Comparison of ENCODE assay signal across 8 cellular contexts in the genomic region with DNA sequence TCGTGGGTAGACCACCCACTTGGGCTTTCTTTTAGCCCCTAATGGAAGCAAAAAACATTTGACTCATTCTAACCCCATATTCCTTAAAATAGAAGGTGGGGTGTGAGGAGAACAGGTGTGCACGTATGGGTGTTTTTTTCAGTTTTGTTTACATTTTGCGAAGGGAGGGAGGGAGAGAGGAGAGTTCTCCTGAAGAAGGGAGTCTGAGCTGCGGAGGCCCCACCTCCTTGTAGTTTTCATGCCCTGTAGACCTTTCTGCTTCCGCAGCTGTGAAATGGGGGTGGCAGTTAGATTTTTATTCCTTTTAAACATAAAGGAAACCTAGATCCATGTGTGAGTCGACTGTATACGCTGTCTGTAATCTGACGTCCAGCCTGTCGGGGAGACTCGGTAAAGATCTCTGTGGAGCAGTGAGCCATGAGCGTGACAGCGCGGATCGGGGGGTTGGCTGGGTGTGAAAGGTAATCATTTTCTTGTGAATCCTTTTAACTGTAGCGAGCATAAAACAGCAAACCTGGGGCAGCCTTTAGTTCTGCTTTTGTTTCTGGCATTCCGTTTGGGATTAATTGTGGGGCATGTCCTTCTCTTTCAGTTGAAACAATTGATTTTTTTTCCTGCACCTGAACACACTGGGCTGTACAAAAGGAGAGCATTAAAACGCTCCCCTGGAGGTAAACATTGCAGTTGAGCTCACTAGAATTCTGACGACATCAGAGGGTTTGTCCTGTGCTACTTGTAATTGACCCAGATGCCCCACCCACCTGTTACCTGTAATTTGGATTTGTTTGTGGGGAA. TPM values are rescaled to one million over a fixed set of nuclear protein-coding genes. Genes with fewer than 3 reads are reported as not detected.
DNase-seq lines count a peak whose midpoint lies in the region; ATAC-seq and TF ChIP-seq lines count a peak whose summit lies in the region.

No MANE protein-coding gene starts in this region.

- peak overlapping the region; percentile 88 for H3K4me3 Mint-ChIP-seq in activated naive CD4-positive, alpha-beta T cell treated with anti-CD3 and anti-CD28 coated beads, Interleukin-2, amount 50 U/mL, for 24 hours

- peak overlapping the region; percentile 92 to 99 (median 99) for H3K9ac ChIP-seq in BLaER1 treated with 17β-estradiol and CSF1 and Interleukin-3, amounts not matched to agents 10 nM and 100 nM
- H3K9ac ChIP-seq in HUES64 (ENCODE audit: low read depth, low read length): no peak overlapping the region

- H3K4me2 ChIP-seq in BLaER1 treated with 17β-estradiol and CSF1 and Interleukin-3, amounts not matched to agents 10 nM and 100 nM: peak overlapping the region; percentile 98 to 100 (median 99)

- peaks cover 17% of the 10 kb centered on the region for H3K36me3 Mint-ChIP-seq in activated naive CD4-positive, alpha-beta T cell treated with anti-CD3 and anti-CD28 coated beads, Interleukin-2, amount 50 U/mL, for 24 hours

- H3K36me3 ChIP-seq in BLaER1 treated with 17β-estradiol and CSF1 and Interleukin-3, amounts not matched to agents 10 nM and 100 nM: peaks cover 34 to 56% (median 55%) of the 10 kb centered on the region in 11 experiments
- H3K36me3 ChIP-seq in HUES64 (ENCODE audit: insufficient read depth, low read length) (peaks cover 28% of the 10 kb centered on the region), kidney epithelial cell (ENCODE audit: control insufficient read depth, insufficient read depth, low read length) (peaks cover 1% of the 10 kb centered on the region), thyroid gland (no peaks in the 10 kb centered on the region)

- no peak for DNase-seq in kidney epithelial cell (ENCODE audit: low read depth)
- DNase-seq in thyroid gland: peak in 1 of 2 donors; percentile 19
- no peak for DNase-seq in NCI-H82 treated with DMSO at 0.1 percent for 48 hours (lab: John Stamatoyannopoulos, UW; ENCODE audit: unreplicated experiment)

- intact Hi-C loops in thyroid gland (cut with DNase I): loop anchor here (5.0 kb wide), 1 partner anchor 152 kb away; the partner anchor contains the start of gene CRTC1

- no peaks in the 10 kb centered on the region for H3K27me3 Mint-ChIP-seq in activated naive CD4-positive, alpha-beta T cell treated with anti-CD3 and anti-CD28 coated beads, Interleukin-2, amount 50 U/mL, for 24 hours

- no peaks in the 10 kb centered on the region for H3K9me3 ChIP-seq in BLaER1 treated with 17β-estradiol and CSF1 and Interleukin-3, amounts not matched to agents 10 nM and 100 nM (replicated peaks in 1 of 11)
- H3K9me3 ChIP-seq in HUES64 (ENCODE audit: insufficient read depth, low read depth, low read length) (no peaks in the 10 kb centered on the region), thyroid gland (no peaks in the 10 kb centered on the region)

- peaks cover 56% of the 10 kb centered on the region for H3K4me1 Mint-ChIP-seq in activated naive CD4-positive, alpha-beta T cell treated with anti-CD3 and anti-CD28 coated beads, Interleukin-2, amount 50 U/mL, for 24 hours

- H3K27ac Mint-ChIP-seq in activated naive CD4-positive, alpha-beta T cell treated with anti-CD3 and anti-CD28 coated beads, Interleukin-2, amount 50 U/mL, for 24 hours: peak overlapping the region; percentile 90

- ATAC-seq in HG03108 (IDR thresholded peaks at IDR 0.05; ENCODE audit: unreplicated experiment) (no peak), HG03175 (IDR thresholded peaks at IDR 0.05; ENCODE audit: unreplicated experiment) (no peak)

- H4K20me1 ChIP-seq in BLaER1 treated with 17β-estradiol and CSF1 and Interleukin-3, amounts not matched to agents 10 nM and 100 nM: peaks cover 70 to 72% (median 72%) of the 10 kb centered on the region in 11 experiments

- H3K27ac ChIP-seq in BLaER1 treated with 17β-estradiol and CSF1 and Interleukin-3, amounts not matched to agents 10 nM and 100 nM: 0 out of 22 replicates have a peak overlapping the region, but pooled peaks of 3 of the 11 experiments have one; percentile 3 to 11 (median 6)
- H3K27ac ChIP-seq in HUES64 (ENCODE audit: low read depth, low read length) (peak overlapping the region; percentile 25; the same call in 1 of the 2 replicates), thyroid gland (peak overlapping the region in 2 of 3 donors; percentile 17 to 79)

- no peak for TF ChIP-seq POLR2A in thyroid gland (IDR thresholded peaks at IDR 0.05)

- peak overlapping the region; percentile 87 to 100 (median 97) for H3K4me3 ChIP-seq in BLaER1 treated with 17β-estradiol and CSF1 and Interleukin-3, amounts not matched to agents 10 nM and 100 nM
- peak overlapping the region; percentile 69 for H3K4me3 ChIP-seq in HUES64 (ENCODE audit: low read length)
- peak overlapping the region; percentile 87 for H3K4me3 ChIP-seq in kidney epithelial cell (ENCODE audit: low read depth, low read length)
- H3K4me3 ChIP-seq in thyroid gland (replicated peaks in 1 of 3): peak overlapping the region in 1 of 3 donors; percentile 94

- H3K4me1 ChIP-seq in BLaER1 treated with 17β-estradiol and CSF1 and Interleukin-3, amounts not matched to agents 10 nM and 100 nM: peaks cover 53 to 59% (median 56%) of the 10 kb centered on the region in 10 experiments
- peaks cover 9% of the 10 kb centered on the region for H3K4me1 ChIP-seq in HUES64 (ENCODE audit: insufficient read depth, low read length)
- H3K4me1 ChIP-seq in thyroid gland: peaks cover 31 to 43% of the 10 kb centered on the region in 2 donors

- 46% methylated on average over 18 of the region's 18 CpGs for WGBS in HUES64
- WGBS in thyroid gland, 2 donors: 13 to 22% methylated on average over 18 of the region's 18 CpGs

- no peaks in the 10 kb centered on the region for H3K27me3 ChIP-seq in BLaER1 treated with 17β-estradiol and CSF1 and Interleukin-3, amounts not matched to agents 10 nM and 100 nM
- H3K27me3 ChIP-seq in HUES64 (ENCODE audit: insufficient read depth, low read length) (peaks cover 6% of the 10 kb centered on the region; the same call in 1 of the 2 replicates), kidney epithelial cell (ENCODE audit: control insufficient read depth, insufficient read depth, low read length) (no peaks in the 10 kb centered on the region), thyroid gland (no peaks in the 10 kb centered on the region)

- no peak for TF ChIP-seq CTCF in kidney epithelial cell (IDR thresholded peaks at IDR 0.05; ENCODE audit: insufficient read depth, low read length, poor library complexity, severe bottlenecking)
- TF ChIP-seq CTCF in thyroid gland (IDR thresholded peaks at IDR 0.05): no peak

- no peaks in the 10 kb centered on the region for H3K9me3 Mint-ChIP-seq in activated naive CD4-positive, alpha-beta T cell treated with anti-CD3 and anti-CD28 coated beads, Interleukin-2, amount 50 U/mL, for 24 hours

RNA-seq across cellular contexts. Expression of gene UPF1, which starts 2.3 kb away (rescaled TPM):
- polyA plus RNA-seq in HUES64 (2013, experiment 1 of 2): 33.4 TPM
- polyA plus RNA-seq in HUES64 (2013, experiment 2 of 2): 31.4 TPM
- total RNA-seq in kidney epithelial cell (71.6 and 81.1 TPM in 2 replicates), thyroid gland (100 to 1,000 TPM in 1 of 4 donors, 10 to 100 TPM in 3; 56.7 to 122 (median 79.6) TPM)

RNA-seq across cellular contexts. Expression of gene COMP, which starts 42.9 kb away (rescaled TPM):
- polyA plus RNA-seq in HUES64 (2013, experiment 1 of 2): not detected
- not detected for polyA plus RNA-seq in HUES64 (2013, experiment 2 of 2)
- total RNA-seq in kidney epithelial cell: not detected in 2 replicates
- 10 to 100 TPM in 1 of 4 donors, 1 to 10 TPM in 1, under 1 TPM in 2; 0.33 to 33.3 (median 1.9) TPM for total RNA-seq in thyroid gland
